In genomic region chr15:43270676-43271306, GRCh38 we compare ENCODE assay signal across 20 cellular contexts. TPM values are rescaled to one million over a fixed set of nuclear protein-coding genes. Genes with fewer than 3 reads are reported as not detected.
DNase-seq lines count a peak whose midpoint lies in the region; ATAC-seq lines count a peak whose summit lies in the region.
"Had no signal": no experiment of that assay in that cellular context is flagged by ENCODE, and none has a peak within 500 bp of the region (broad histone marks: within the 10 kb centered on the region; RNA-seq: fewer than 3 reads in every experiment).

No MANE protein-coding gene starts in this region.

- no peaks in the 10 kb centered on the region for H3K36me3 Mint-ChIP-seq in activated naive CD4-positive, alpha-beta T cell treated with anti-CD3 and anti-CD28 coated beads, Interleukin-2, amount 10 ng/mL, durations not matched to agents 7 days and 5 days
- H3K36me3 Mint-ChIP-seq: brain had no signal

- peaks cover 50% of the 10 kb centered on the region for H3K27me3 Mint-ChIP-seq in activated naive CD4-positive, alpha-beta T cell treated with anti-CD3 and anti-CD28 coated beads, Interleukin-2, amount 10 ng/mL, durations not matched to agents 7 days and 5 days
- H3K27me3 Mint-ChIP-seq in stimulated activated naive CD8-positive, alpha-beta T cell treated with anti-CD3 and anti-CD28 coated beads, Interleukin-15, amount 100 ng/mL, for 72 hours, result peaks cover 29% of the 10 kb centered on the region

- H3K4me1 Mint-ChIP-seq in activated naive CD4-positive, alpha-beta T cell treated with anti-CD3 and anti-CD28 coated beads, Interleukin-2, amount 10 ng/mL, durations not matched to agents 7 days and 5 days, result peaks cover 16% of the 10 kb centered on the region
- H3K4me1 Mint-ChIP-seq in stimulated activated naive CD8-positive, alpha-beta T cell treated with anti-CD3 and anti-CD28 coated beads, Interleukin-15, amount 100 ng/mL, for 72 hours, result no peaks in the 10 kb centered on the region
- H3K4me1 Mint-ChIP-seq: brain, endodermal cell had no signal

- H3K9me3 Mint-ChIP-seq in activated naive CD4-positive, alpha-beta T cell treated with anti-CD3 and anti-CD28 coated beads, Interleukin-2, amount 10 ng/mL, durations not matched to agents 7 days and 5 days, result peaks cover 3% of the 10 kb centered on the region
- H3K9me3 Mint-ChIP-seq in stimulated activated naive CD8-positive, alpha-beta T cell treated with anti-CD3 and anti-CD28 coated beads, Interleukin-15, amount 100 ng/mL, for 72 hours, result peaks cover 0 to 5% of the 10 kb centered on the region in 2 donors

- peak; percentile 24 for ATAC-seq in esophagus mucosa
- peak; percentile 62 for ATAC-seq in stimulated activated naive CD8-positive, alpha-beta T cell treated with anti-CD3 and anti-CD28 coated beads, Interleukin-15, amount 100 ng/mL, for 72 hours
- ATAC-seq: A549, gastroesophageal sphincter had no signal

- H3K4me3 Mint-ChIP-seq in activated naive CD4-positive, alpha-beta T cell treated with anti-CD3 and anti-CD28 coated beads, Interleukin-2, amount 10 ng/mL, durations not matched to agents 7 days and 5 days, result no peak overlapping the region
- no peak overlapping the region for H3K4me3 Mint-ChIP-seq in stimulated activated naive CD8-positive, alpha-beta T cell treated with anti-CD3 and anti-CD28 coated beads, Interleukin-15, amount 100 ng/mL, for 72 hours
- H3K4me3 Mint-ChIP-seq: brain, endodermal cell had no signal

- peak; percentile 34 for DNase-seq in activated naive CD4-positive, alpha-beta T cell treated with anti-CD3 and anti-CD28 coated beads, Interleukin-2, amount 10 ng/mL, durations not matched to agents 7 days and 5 days
- DNase-seq in activated naive CD4-positive, alpha-beta T cell treated with Interleukin-2 at 50 U/mL for 16 hours, result no peak
- DNase-seq in RPMI8226 (peak; percentile 71), putamen (ENCODE audit: low spot score) (no peak), RKO (ENCODE audit: low spot score) (no peak)
- DNase-seq in stimulated activated naive CD8-positive, alpha-beta T cell treated with anti-CD3 and anti-CD28 coated beads, Interleukin-15, amount 100 ng/mL, for 72 hours, result no peak
- DNase-seq in stimulated activated CD4-positive, alpha-beta T cell treated with anti-CD3 and anti-CD28 coated beads, Interleukin-12 subunit alpha, Interleukin-12 subunit beta, amount 100 ng/mL, for 4 hours, result no peak
- DNase-seq: activated CD4-positive, alpha-beta T cell treated with anti-CD3 and anti-CD28 coated beads, Interleukin-2, amount 50 U/mL, for 1 hour; activated effector memory CD4-positive, alpha-beta T cell treated with Interleukin-2 at 50 U/mL for 16 hours; Calu3; endodermal cell; NCI-H1930; NCI-H69; thyroid gland had no signal

- CTCF ChIA-PET in activated naive CD4-positive, alpha-beta T cell treated with anti-CD3 and anti-CD28 coated beads, Interleukin-2, amount 10 ng/mL, durations not matched to agents 7 days and 5 days (lab: Charles Lee), result interaction anchor here (0.6 to 6.7 kb wide), 5 partner anchors 11 to 203 kb away, joined by 3 to 111 read pairs (median 3); no protein-coding TSS in a partner anchor

- H3K27ac Mint-ChIP-seq in activated naive CD4-positive, alpha-beta T cell treated with anti-CD3 and anti-CD28 coated beads, Interleukin-2, amount 10 ng/mL, durations not matched to agents 7 days and 5 days, result no peak overlapping the region
- peak overlapping the region in 1 of 2 donors; percentile 14 for H3K27ac Mint-ChIP-seq in stimulated activated naive CD8-positive, alpha-beta T cell treated with anti-CD3 and anti-CD28 coated beads, Interleukin-15, amount 100 ng/mL, for 72 hours
- H3K27ac Mint-ChIP-seq: brain, endodermal cell had no signal

RNA-seq across cellular contexts. Expression of gene TGM5, which starts 4.1 kb away (rescaled TPM):
- total RNA-seq in esophagus mucosa, result 13.5 TPM
- total RNA-seq: Calu3, endodermal cell, kidney epithelial cell, myocyte, thyroid gland had no signal

RNA-seq across cellular contexts. Expression of gene TGM7, which starts 31.3 kb away (rescaled TPM):
- 0.40 TPM for total RNA-seq in esophagus mucosa
- total RNA-seq: Calu3, endodermal cell, gastroesophageal sphincter, kidney epithelial cell, myocyte, thyroid gland had no signal

RNA-seq across cellular contexts. Expression of gene EPB42, which starts 50.0 kb away (rescaled TPM):
- total RNA-seq in esophagus mucosa, result not detected
- total RNA-seq: Calu3, endodermal cell, kidney epithelial cell, myocyte, thyroid gland had no signal

RNA-seq across cellular contexts. Expression of gene LCMT2, which starts 59.6 kb away (rescaled TPM):
- 7.8 TPM for total RNA-seq in esophagus mucosa

Comparison
In these comparisons a context has a peak if more than half of its experiments do, and no peak if none do; other contexts are left out.
1. DNase-seq: peak in activated naive CD4-positive, alpha-beta T cell treated with anti-CD3 and anti-CD28 coated beads, Interleukin-2, amount 10 ng/mL, durations not matched to agents 7 days and 5 days (single experiment) and RPMI8226 (single experiment); none in activated naive CD4-positive, alpha-beta T cell treated with Interleukin-2 at 50 U/mL for 16 hours (single experiment), stimulated activated naive CD8-positive, alpha-beta T cell treated with anti-CD3 and anti-CD28 coated beads, Interleukin-15, amount 100 ng/mL, for 72 hours (0 of 2), putamen (single experiment), RKO (single experiment) and stimulated activated CD4-positive, alpha-beta T cell treated with anti-CD3 and anti-CD28 coated beads, Interleukin-12 subunit alpha, Interleukin-12 subunit beta, amount 100 ng/mL, for 4 hours (single experiment).